ENCODE assay signal across 8 cellular contexts in the genomic region with DNA sequence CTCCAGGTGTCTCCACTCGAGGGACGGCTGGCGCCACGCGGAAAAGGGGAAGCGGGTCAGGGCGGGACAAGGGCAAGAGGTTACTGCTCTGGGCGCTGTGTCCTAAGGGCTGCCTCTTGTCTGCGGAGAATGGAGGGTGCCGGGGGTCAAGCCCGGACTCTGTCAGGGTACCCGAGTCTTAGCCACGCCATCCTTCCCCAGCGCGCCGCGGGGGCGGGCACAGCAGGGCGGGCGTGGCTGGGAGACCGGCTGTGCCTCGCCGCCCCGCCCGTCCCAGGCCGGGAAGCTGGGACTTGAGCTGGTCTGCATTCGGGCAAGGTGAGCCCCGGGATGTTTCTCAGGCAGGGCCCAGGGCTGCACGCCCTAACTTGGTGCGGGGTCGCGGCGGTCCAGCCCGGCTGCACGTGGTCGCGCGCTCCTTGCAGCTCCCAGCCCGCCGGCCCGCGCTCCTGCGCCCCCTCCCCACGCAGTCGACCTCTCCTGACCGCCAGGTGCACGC. TPM values are rescaled to one million over a fixed set of nuclear protein-coding genes. Genes with fewer than 3 reads are reported as not detected.
A peak's percentile ranks its signal among the peaks of the same experiment; 100 is the strongest.
DNase-seq lines count a peak whose midpoint lies in the region; ATAC-seq and TF ChIP-seq lines count a peak whose summit lies in the region.

No MANE protein-coding gene starts in this region.

- H3K4me1 Mint-ChIP-seq in nephron = peaks cover 45% of the 10 kb centered on the region

- DNase-seq in NCI-H748 (lab: John Stamatoyannopoulos, UW; ENCODE audit: unreplicated experiment) = peak; percentile 59
- DNase-seq in NCI-H748 treated with DMSO at 0.1 percent for 48 hours (lab: John Stamatoyannopoulos, UW) = no peak
- DNase-seq in RWPE1 (ENCODE audit: low spot score) = peak; percentile 51
- DNase-seq in middle frontal gyrus (ENCODE audit: extremely low spot score, low spot score) = no peak

- H3K9me3 ChIP-seq in esophagus (ENCODE audit: control insufficient read depth in 2 of 2, insufficient read depth in 1 of 2, low read depth in 1 of 2, low read length in 1 of 2) = no peaks in the 10 kb centered on the region

- H3K36me3 ChIP-seq in esophagus (ENCODE audit: control insufficient read depth in 2 of 2, insufficient read depth in 2 of 2, low read length in 1 of 2) = no peaks in the 10 kb centered on the region

- peaks cover 9 to 23% of the 10 kb centered on the region in 2 donors for H3K4me1 ChIP-seq in esophagus (ENCODE audit: control insufficient read depth in 2 of 2, insufficient read depth in 2 of 2, low read length in 1 of 2)

- H3K27ac Mint-ChIP-seq in nephron = peak overlapping the region in 1 of 3 experiments; percentile 71

- ATAC-seq in HG02610 (IDR thresholded peaks at IDR 0.05; ENCODE audit: unreplicated experiment) (no peak), GM21786 (IDR thresholded peaks at IDR 0.05; ENCODE audit: unreplicated experiment) (no peak)

- no peaks in the 10 kb centered on the region for H3K27me3 ChIP-seq in esophagus (ENCODE audit: control insufficient read depth in 1 of 2, insufficient read depth in 2 of 2, low read length in 2 of 2)

- no peaks in the 10 kb centered on the region for H3K36me3 Mint-ChIP-seq in nephron (ENCODE audit: low read depth)

- no peaks in the 10 kb centered on the region for H3K9me3 Mint-ChIP-seq in nephron

- peak overlapping the region; percentile 99 for H3K27ac ChIP-seq in RWPE1
- peak overlapping the region; percentile 78 to 89 for H3K27ac ChIP-seq in esophagus (ENCODE audit: low read depth in 2 of 2, low read length in 1 of 2)

- WGBS in esophagus, 2 donors = 2 to 7% methylated on average over 34 to 47 of the region's 47 CpGs

- CTCF ChIA-PET in RWPE1 (lab: Yijun Ruan, JAX) = interaction anchor here (0.6 to 1.6 kb wide), 7 partner anchors 10 to 89 kb away, joined by 3 to 9 read pairs (median 4); partner anchors contain the start of gene FAAP100

- POLR2A ChIA-PET in RWPE1 (lab: Yijun Ruan, JAX; ENCODE audit: low non-redundant PET) = interaction anchor here (0.5 to 1.3 kb wide), 2 partner anchors 33 to 82 kb away, joined by 3 read pairs; no protein-coding TSS in a partner anchor

- peaks cover 28% of the 10 kb centered on the region for H3K27me3 Mint-ChIP-seq in nephron (ENCODE audit: low read depth)

- H3K4me3 ChIP-seq in esophagus (ENCODE audit: low read depth in 1 of 2, low read length in 2 of 2) = peak overlapping the region; percentile 56 to 65

- H3K4me3 Mint-ChIP-seq in nephron = peak overlapping the region; percentile 76 to 82 (median 80)

- TF ChIP-seq CTCF in RWPE1 (conservative IDR thresholded peaks at IDR 0.05; ENCODE audit: low read depth) = no peak
- TF ChIP-seq CTCF in nephron (IDR thresholded peaks at IDR 0.05; ENCODE audit: unreplicated experiment in 3 of 3) = no peak

RNA-seq across cellular contexts. Expression of gene ACTG1, which starts 6.2 kb away (rescaled TPM):
- polyA plus RNA-seq in esophagus = 1,000 to 10,000 TPM; 1,763 to 5,708 TPM

RNA-seq across cellular contexts. Expression of gene FSCN2, which starts 9.3 kb away (rescaled TPM):
- polyA plus RNA-seq in esophagus = 1 to 10 TPM in 1 of 2 donors, under 1 TPM in 1; 0.54 to 2.0 TPM

RNA-seq across cellular contexts. Expression of gene FAAP100, which starts 33.3 kb away (rescaled TPM):
- polyA plus RNA-seq in esophagus = 10 to 100 TPM; 17.3 to 27.1 TPM

Comparison
In these comparisons a context has a peak if more than half of its experiments do, and no peak if none do; other contexts are left out.
1. DNase-seq: peak in NCI-H748 (single experiment) and RWPE1 (single experiment); none in NCI-H748 treated with DMSO at 0.1 percent for 48 hours (single experiment) and middle frontal gyrus (single experiment).